1 cellular context compared by ENCODE assay signal in the genomic region with DNA sequence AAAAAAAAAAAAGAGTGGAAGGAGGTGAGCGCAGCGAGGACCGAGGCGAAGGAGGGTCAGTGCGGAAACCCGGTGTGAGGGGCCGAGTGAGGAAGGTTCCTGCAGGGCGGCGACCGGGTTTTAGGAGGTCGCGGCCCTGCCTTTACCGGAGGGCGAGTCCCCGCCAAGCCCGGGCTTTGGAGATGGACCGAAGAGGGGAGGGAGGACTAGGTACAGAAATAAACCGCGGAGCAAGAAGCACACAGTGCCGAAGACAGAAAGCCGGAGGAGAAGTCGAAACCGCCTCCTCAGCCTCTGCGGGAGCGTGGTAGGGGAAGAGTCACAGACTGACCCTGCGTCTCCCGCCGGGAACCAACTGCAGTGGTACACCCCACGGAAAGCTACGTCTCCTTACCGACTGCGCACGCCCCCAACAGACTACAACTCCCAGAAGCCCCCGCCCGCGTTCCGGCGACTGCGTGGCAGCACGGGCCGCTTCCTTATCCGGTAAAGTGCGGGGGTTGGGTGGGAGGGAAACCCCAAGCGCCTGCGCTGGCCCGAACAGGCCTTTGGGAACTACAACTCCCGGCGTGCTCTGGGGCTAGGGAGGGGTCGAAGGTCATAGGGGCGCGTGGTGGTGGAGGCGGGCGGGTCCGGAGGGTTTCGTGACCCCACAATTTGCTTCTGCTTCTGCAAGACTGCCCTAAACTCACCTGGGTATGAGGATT.
TF ChIP-seq lines count a peak whose summit lies in the region.

NFXL1 (minus strand) TSS at position 365 of the 707 bp plus-strand sequence. CDS start 380 bp downstream, outside the sequence.

TF ChIP-seq in HepG2, 621 proteins besides CTCF, POLR2A, EP300 and RAD21 (continued from another document and continues in another):
- TF ChIP-seq, protein P1, sequence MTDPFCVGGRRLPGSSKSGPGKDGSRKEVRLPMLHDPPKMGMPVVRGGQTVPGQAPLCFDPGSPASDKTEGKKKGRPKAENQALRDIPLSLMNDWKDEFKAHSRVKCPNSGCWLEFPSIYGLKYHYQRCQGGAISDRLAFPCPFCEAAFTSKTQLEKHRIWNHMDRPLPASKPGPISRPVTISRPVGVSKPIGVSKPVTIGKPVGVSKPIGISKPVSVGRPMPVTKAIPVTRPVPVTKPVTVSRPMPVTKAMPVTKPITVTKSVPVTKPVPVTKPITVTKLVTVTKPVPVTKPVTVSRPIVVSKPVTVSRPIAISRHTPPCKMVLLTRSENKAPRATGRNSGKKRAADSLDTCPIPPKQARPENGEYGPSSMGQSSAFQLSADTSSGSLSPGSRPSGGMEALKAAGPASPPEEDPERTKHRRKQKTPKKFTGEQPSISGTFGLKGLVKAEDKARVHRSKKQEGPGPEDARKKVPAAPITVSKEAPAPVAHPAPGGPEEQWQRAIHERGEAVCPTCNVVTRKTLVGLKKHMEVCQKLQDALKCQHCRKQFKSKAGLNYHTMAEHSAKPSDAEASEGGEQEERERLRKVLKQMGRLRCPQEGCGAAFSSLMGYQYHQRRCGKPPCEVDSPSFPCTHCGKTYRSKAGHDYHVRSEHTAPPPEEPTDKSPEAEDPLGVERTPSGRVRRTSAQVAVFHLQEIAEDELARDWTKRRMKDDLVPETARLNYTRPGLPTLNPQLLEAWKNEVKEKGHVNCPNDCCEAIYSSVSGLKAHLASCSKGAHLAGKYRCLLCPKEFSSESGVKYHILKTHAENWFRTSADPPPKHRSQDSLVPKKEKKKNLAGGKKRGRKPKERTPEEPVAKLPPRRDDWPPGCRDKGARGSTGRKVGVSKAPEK (CRISPR knock-in tag; IDR thresholded peaks at IDR 0.05; ENCODE audit: borderline replicate concordance): no peak
- TF ChIP-seq, protein P2, sequence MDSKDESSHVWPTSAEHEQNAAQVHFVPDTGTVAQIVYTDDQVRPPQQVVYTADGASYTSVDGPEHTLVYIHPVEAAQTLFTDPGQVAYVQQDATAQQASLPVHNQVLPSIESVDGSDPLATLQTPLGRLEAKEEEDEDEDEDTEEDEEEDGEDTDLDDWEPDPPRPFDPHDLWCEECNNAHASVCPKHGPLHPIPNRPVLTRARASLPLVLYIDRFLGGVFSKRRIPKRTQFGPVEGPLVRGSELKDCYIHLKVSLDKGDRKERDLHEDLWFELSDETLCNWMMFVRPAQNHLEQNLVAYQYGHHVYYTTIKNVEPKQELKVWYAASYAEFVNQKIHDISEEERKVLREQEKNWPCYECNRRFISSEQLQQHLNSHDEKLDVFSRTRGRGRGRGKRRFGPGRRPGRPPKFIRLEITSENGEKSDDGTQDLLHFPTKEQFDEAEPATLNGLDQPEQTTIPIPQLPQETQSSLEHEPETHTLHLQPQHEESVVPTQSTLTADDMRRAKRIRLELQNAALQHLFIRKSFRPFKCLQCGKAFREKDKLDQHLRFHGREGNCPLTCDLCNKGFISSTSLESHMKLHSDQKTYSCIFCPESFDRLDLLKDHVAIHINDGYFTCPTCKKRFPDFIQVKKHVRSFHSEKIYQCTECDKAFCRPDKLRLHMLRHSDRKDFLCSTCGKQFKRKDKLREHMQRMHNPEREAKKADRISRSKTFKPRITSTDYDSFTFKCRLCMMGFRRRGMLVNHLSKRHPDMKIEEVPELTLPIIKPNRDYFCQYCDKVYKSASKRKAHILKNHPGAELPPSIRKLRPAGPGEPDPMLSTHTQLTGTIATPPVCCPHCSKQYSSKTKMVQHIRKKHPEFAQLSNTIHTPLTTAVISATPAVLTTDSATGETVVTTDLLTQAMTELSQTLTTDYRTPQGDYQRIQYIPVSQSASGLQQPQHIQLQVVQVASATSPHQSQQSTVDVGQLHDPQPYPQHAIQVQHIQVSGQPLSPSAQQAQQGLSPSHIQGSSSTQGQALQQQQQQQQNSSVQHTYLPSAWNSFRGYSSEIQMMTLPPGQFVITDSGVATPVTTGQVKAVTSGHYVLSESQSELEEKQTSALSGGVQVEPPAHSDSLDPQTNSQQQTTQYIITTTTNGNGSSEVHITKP (CRISPR knock-in tag; IDR thresholded peaks at IDR 0.05; ENCODE audit: low read depth): peak; percentile 97
- TF ChIP-seq ZNF773 (CRISPR knock-in tag; IDR thresholded peaks at IDR 0.05; ENCODE audit: borderline replicate concordance): 0 out of 2 replicates have a peak, but pooled peaks have one; percentile 32
- TF ChIP-seq ZNF451 (CRISPR knock-in tag; IDR thresholded peaks at IDR 0.05): no peak
- TF ChIP-seq ZNF530 (CRISPR knock-in tag; IDR thresholded peaks at IDR 0.05; ENCODE audit: low read depth): no peak
- TF ChIP-seq IRF2 (CRISPR knock-in tag; IDR thresholded peaks at IDR 0.05): peak; percentile 86
- no peak for TF ChIP-seq CBFB (CRISPR knock-in tag; IDR thresholded peaks at IDR 0.05)
- peak; percentile 10; the same call in 1 of the 2 replicates for TF ChIP-seq NCOA2 (CRISPR knock-in tag; IDR thresholded peaks at IDR 0.05)
- TF ChIP-seq ZSCAN25 (CRISPR knock-in tag; IDR thresholded peaks at IDR 0.05): no peak
- TF ChIP-seq ZNF563 (CRISPR knock-in tag; IDR thresholded peaks at IDR 0.05): no peak
- TF ChIP-seq ATAD3A (CRISPR knock-in tag; IDR thresholded peaks at IDR 0.05): no peak
- TF ChIP-seq ZBTB14 (CRISPR knock-in tag; IDR thresholded peaks at IDR 0.05): no peak
- peak; percentile 64; the same call in 1 of the 2 replicates for TF ChIP-seq ZNF749 (CRISPR knock-in tag; IDR thresholded peaks at IDR 0.05; ENCODE audit: borderline replicate concordance)
- TF ChIP-seq NBN (conservative IDR thresholded peaks at IDR 0.05): no peak
- no peak for TF ChIP-seq ZNF7 (CRISPR knock-in tag; IDR thresholded peaks at IDR 0.05)
- TF ChIP-seq ZNF569 (CRISPR knock-in tag; IDR thresholded peaks at IDR 0.05; ENCODE audit: borderline replicate concordance): 0 out of 2 replicates have a peak, but pooled peaks have one; percentile 35
- TF ChIP-seq SIN3A (IDR thresholded peaks at IDR 0.05; ENCODE audit: borderline replicate concordance, low read depth, low read length): peak; percentile 68; the same call in 1 of the 2 replicates
- TF ChIP-seq ZNF12 (CRISPR knock-in tag; IDR thresholded peaks at IDR 0.05): 0 out of 2 replicates have a peak, but pooled peaks have one; percentile 14
- 0 out of 2 replicates have a peak, but pooled peaks have one; percentile 44 for TF ChIP-seq NFATC3 (CRISPR knock-in tag; IDR thresholded peaks at IDR 0.05)
- 0 out of 2 replicates have a peak, but pooled peaks have one; percentile 24 for TF ChIP-seq ZNF564 (CRISPR knock-in tag; IDR thresholded peaks at IDR 0.05)
- TF ChIP-seq SRSF1 (optimal IDR thresholded peaks at IDR 0.05; ENCODE audit: low read depth, low read length): peak; percentile 75
- TF ChIP-seq GATAD1 (CRISPR knock-in tag; IDR thresholded peaks at IDR 0.05): peak; percentile 67; the same call in 1 of the 2 replicates
- peak; percentile 55; the same call in 1 of the 2 replicates for TF ChIP-seq MEF2D (CRISPR knock-in tag; IDR thresholded peaks at IDR 0.05)
- 0 out of 2 replicates have a peak, but pooled peaks have one; percentile 3 for TF ChIP-seq ZSCAN30 (CRISPR knock-in tag; IDR thresholded peaks at IDR 0.05)
- no peak; the same call in 1 of the 2 replicates for TF ChIP-seq ZNF232 (CRISPR knock-in tag; IDR thresholded peaks at IDR 0.05; ENCODE audit: borderline replicate concordance)
- TF ChIP-seq MAFF (IDR thresholded peaks at IDR 0.05; ENCODE audit: low read depth, low read length): no peak
- no peak for TF ChIP-seq GTF2F1 (IDR thresholded peaks at IDR 0.05; ENCODE audit: low read length)
- TF ChIP-seq ZSCAN9 (CRISPR knock-in tag; IDR thresholded peaks at IDR 0.05; ENCODE audit: borderline replicate concordance): 0 out of 2 replicates have a peak, but pooled peaks have one; percentile 33
- peak; percentile 95 for TF ChIP-seq GABPB1 (CRISPR knock-in tag; IDR thresholded peaks at IDR 0.05)
- TF ChIP-seq POGK (CRISPR knock-in tag; conservative IDR thresholded peaks at IDR 0.05): no peak
- peak; percentile 37; the same call in 1 of the 2 replicates for TF ChIP-seq ZNF746 (CRISPR knock-in tag; IDR thresholded peaks at IDR 0.05)
- TF ChIP-seq, protein P3, sequence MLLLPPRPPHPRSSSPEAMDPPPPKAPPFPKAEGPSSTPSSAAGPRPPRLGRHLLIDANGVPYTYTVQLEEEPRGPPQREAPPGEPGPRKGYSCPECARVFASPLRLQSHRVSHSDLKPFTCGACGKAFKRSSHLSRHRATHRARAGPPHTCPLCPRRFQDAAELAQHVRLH (CRISPR knock-in tag; IDR thresholded peaks at IDR 0.05; ENCODE audit: borderline replicate concordance, low read depth): 0 out of 2 replicates have a peak, but pooled peaks have one; percentile 34
- TF ChIP-seq TBX3 (IDR thresholded peaks at IDR 0.05; ENCODE audit: borderline replicate concordance): no peak
- 0 out of 2 replicates have a peak, but pooled peaks have one; percentile 16 for TF ChIP-seq FOXO1 (CRISPR knock-in tag; IDR thresholded peaks at IDR 0.05)
- peak; percentile 87; the same call in 1 of the 2 replicates for TF ChIP-seq MYC (CRISPR knock-in tag; IDR thresholded peaks at IDR 0.05; ENCODE audit: borderline replicate concordance)
- TF ChIP-seq ZNF619 (CRISPR knock-in tag; IDR thresholded peaks at IDR 0.05): no peak; the same call in 1 of the 2 replicates
- TF ChIP-seq GTF3A (CRISPR knock-in tag; conservative IDR thresholded peaks at IDR 0.05): 0 out of 2 replicates have a peak, but pooled peaks have one; percentile 74
- TF ChIP-seq ZNF766 (CRISPR knock-in tag; IDR thresholded peaks at IDR 0.05; ENCODE audit: borderline replicate concordance): no peak
- no peak for TF ChIP-seq PRMT3 (CRISPR knock-in tag; IDR thresholded peaks at IDR 0.05; ENCODE audit: borderline replicate concordance, low read depth)
- TF ChIP-seq ZNF296 (CRISPR knock-in tag; conservative IDR thresholded peaks at IDR 0.05): peak; percentile 78; the same call in 1 of the 2 replicates
- TF ChIP-seq RARG (CRISPR knock-in tag; IDR thresholded peaks at IDR 0.05; ENCODE audit: low read depth): 0 out of 2 replicates have a peak, but pooled peaks have one; percentile 14
- TF ChIP-seq ZHX2 (IDR thresholded peaks at IDR 0.05; ENCODE audit: low read depth): peak; percentile 36; the same call in 1 of the 2 replicates
- TF ChIP-seq ZHX2 (CRISPR knock-in tag; IDR thresholded peaks at IDR 0.05; ENCODE audit: borderline replicate concordance): no peak
- no peak for TF ChIP-seq SAFB2 (CRISPR knock-in tag; IDR thresholded peaks at IDR 0.05; ENCODE audit: borderline replicate concordance, low read depth)
- TF ChIP-seq RFXAP (CRISPR knock-in tag; IDR thresholded peaks at IDR 0.05; ENCODE audit: borderline replicate concordance): no peak
